In the genomic region with DNA sequence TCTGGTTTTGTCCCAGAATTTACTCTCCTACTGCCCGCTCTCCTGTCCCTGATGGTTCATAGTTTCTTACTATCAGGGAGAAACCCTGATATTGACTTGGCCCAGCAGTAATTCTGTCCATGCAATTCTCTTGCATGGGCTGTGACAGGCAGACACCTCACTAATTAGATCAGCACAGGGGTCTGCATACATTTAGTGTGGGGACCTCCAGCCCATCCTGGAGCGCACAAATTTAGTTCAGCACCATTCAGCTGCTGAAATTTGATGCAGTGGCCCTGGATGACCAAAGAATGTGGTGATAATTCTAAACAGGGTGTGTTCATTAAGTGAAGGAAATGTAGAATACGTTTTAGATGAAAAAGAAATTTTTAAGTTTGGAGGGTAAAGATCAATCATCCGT, we compare ENCODE assay signal across 1 cellular context.
TF ChIP-seq lines count a peak whose summit lies in the region.

No MANE protein-coding gene starts in this region.

TF ChIP-seq in GM23338, 12 proteins besides CTCF, POLR2A, EP300 and RAD21 (continued from another document):
- TF ChIP-seq CREB1 (CRISPR knock-in tag; IDR thresholded peaks at IDR 0.05; ENCODE audit: low read depth), result no peak
- no peak for TF ChIP-seq POLR2AphosphoS5 (IDR thresholded peaks at IDR 0.05; ENCODE audit: low read depth)
